ENCODE assay signal across 8 cellular contexts in genomic region chr13:30421093-30422055, GRCh38. TPM values are rescaled to one million over a fixed set of nuclear protein-coding genes. Genes with fewer than 3 reads are reported as not detected.
DNase-seq lines count a peak whose midpoint lies in the region; ATAC-seq and TF ChIP-seq lines count a peak whose summit lies in the region.

No MANE protein-coding gene starts in this region.

- ATAC-seq in HCT116, result peak; percentile 74
- peak; percentile 86 to 89 (median 87) for ATAC-seq in right lobe of liver

- H3K36me3 Mint-ChIP-seq in activated CD4-positive, alpha-beta T cell treated with anti-CD3 and anti-CD28 coated beads, Interleukin-2, amount 10 ng/mL, durations not matched to agents 24 days and 14 days (ENCODE audit: low read depth), result peaks cover 2% of the 10 kb centered on the region

- H3K4me3 Mint-ChIP-seq in activated CD4-positive, alpha-beta T cell treated with anti-CD3 and anti-CD28 coated beads, Interleukin-2, amount 10 ng/mL, durations not matched to agents 24 days and 14 days, result peak overlapping the region; percentile 86

- H3K9ac ChIP-seq in ES-I3 (ENCODE audit: low read depth, low read length) (peak overlapping the region; percentile 76), HCT116 (ENCODE audit: low read length) (peak overlapping the region; percentile 71)

- RAD21 ChIA-PET in HCT116 (lab: Charles Lee; ENCODE audit: low non-redundant PET in 1 of 2, low total read pairs in 2 of 2, uncharacterized antibody in 2 of 2, unreplicated experiment in 2 of 2), result interaction anchor here in 1 of 2 experiments (0.9 kb wide), 1 partner anchor 289 kb away, joined by 3 read pairs; no protein-coding TSS in a partner anchor

- H3K4me1 ChIP-seq in ES-I3 (ENCODE audit: insufficient read depth, low read length) (peaks cover 6% of the 10 kb centered on the region; the same call in 1 of the 2 replicates), HCT116 (ENCODE audit: control insufficient read depth in 1 of 2, insufficient read depth in 2 of 2, low read length in 2 of 2) (peaks cover 14 to 39% of the 10 kb centered on the region in 2 experiments), right lobe of liver (peaks cover 0 to 7% (median 2%) of the 10 kb centered on the region in 4 donors)

- H3K27ac Mint-ChIP-seq in activated CD4-positive, alpha-beta T cell treated with anti-CD3 and anti-CD28 coated beads, Interleukin-2, amount 10 ng/mL, durations not matched to agents 24 days and 14 days, result peak overlapping the region; percentile 81

- no peaks in the 10 kb centered on the region for H4K20me1 ChIP-seq in HCT116 (ENCODE audit: insufficient read depth)

- H3K9me2 ChIP-seq in HCT116 (ENCODE audit: insufficient read depth), result no peaks in the 10 kb centered on the region

- H3K4me2 ChIP-seq in HCT116 (ENCODE audit: low read length), result peak overlapping the region; percentile 98

- DNase-seq in HCT116 (ENCODE audit: low read depth, low spot score), result no peak
- DNase-seq in NCI-H2171 (lab: John Stamatoyannopoulos, UW), result peak; percentile 32
- peak; percentile 87 for DNase-seq in activated CD4-positive, alpha-beta T cell treated with anti-CD3 and anti-CD28 coated beads, Interleukin-2, amount 10 ng/mL, durations not matched to agents 24 days and 14 days
- DNase-seq in effector CD4-positive, alpha-beta T cell, result peak; percentile 24
- DNase-seq in right lobe of liver, result peak; percentile 88 to 91 (median 89)
- peak; percentile 24 for DNase-seq in stimulated activated CD4-positive, alpha-beta T cell treated with anti-CD3 and anti-CD28 coated beads, Interleukin-4, amount 100 ng/mL, for 24 hours
- DNase-seq in NCI-H1092 treated with DMSO at 0.1 percent for 48 hours (lab: John Stamatoyannopoulos, UW), result no peak

- intact Hi-C loops in HCT116 (cut with micrococcal nuclease) (no loop called here), right lobe of liver (cut with DNase I) (no loop called here)
- intact Hi-C loops in activated CD4-positive, alpha-beta T cell treated with anti-CD3 and anti-CD28 coated beads, Interleukin-2, amount 10 ng/mL, durations not matched to agents 24 days and 14 days (cut with micrococcal nuclease), result loop anchor here (1.0 to 5.0 kb wide), 6 partner anchors 9 to 321 kb away; no protein-coding TSS in a partner anchor

- TF ChIP-seq POLR2A in HCT116 (IDR thresholded peaks at IDR 0.05; ENCODE audit: borderline replicate concordance, extremely low read depth, insufficient read depth, insufficient read length) (peak; percentile 56), right lobe of liver (IDR thresholded peaks at IDR 0.05) (peak; percentile 75)

- 3% methylated on average over 36 of the region's 53 CpGs for WGBS in right lobe of liver (ENCODE audit: insufficient coverage, low coverage, low lambda C conversion rate, missing lambda C conversion rate)

- H3K9me3 Mint-ChIP-seq in activated CD4-positive, alpha-beta T cell treated with anti-CD3 and anti-CD28 coated beads, Interleukin-2, amount 10 ng/mL, durations not matched to agents 24 days and 14 days, result no peaks in the 10 kb centered on the region

- H3K27me3 Mint-ChIP-seq in activated CD4-positive, alpha-beta T cell treated with anti-CD3 and anti-CD28 coated beads, Interleukin-2, amount 10 ng/mL, durations not matched to agents 24 days and 14 days, result no peaks in the 10 kb centered on the region

- H3K27me3 ChIP-seq in HCT116 (ENCODE audit: insufficient read depth, low read length) (no peaks in the 10 kb centered on the region), right lobe of liver (no peaks in the 10 kb centered on the region)

- H3K4me1 Mint-ChIP-seq in activated CD4-positive, alpha-beta T cell treated with anti-CD3 and anti-CD28 coated beads, Interleukin-2, amount 10 ng/mL, durations not matched to agents 24 days and 14 days, result peaks cover 26% of the 10 kb centered on the region

- H3K9me3 ChIP-seq in ES-I3 (ENCODE audit: control insufficient read depth, insufficient read depth, low read length) (no peaks in the 10 kb centered on the region), HCT116 (ENCODE audit: control insufficient read depth in 1 of 2, insufficient read depth in 1 of 2, low read depth in 1 of 2, low read length in 2 of 2) (no peaks in the 10 kb centered on the region), right lobe of liver (no peaks in the 10 kb centered on the region)

- peak overlapping the region; percentile 90 for H2AFZ ChIP-seq in HCT116 (ENCODE audit: low read depth, low read length, poor library complexity, severe bottlenecking)

- CTCF ChIA-PET in HCT116 (lab: Charles Lee), result interaction anchor here (0.7 kb wide), 1 partner anchor 165 kb away, joined by 3 read pairs; no protein-coding TSS in a partner anchor

- 0 out of 2 replicates have a peak, but pooled peaks have one; percentile 2 for TF ChIP-seq RAD21 in HCT116 (IDR thresholded peaks at IDR 0.05; ENCODE audit: low read depth)

- BruUV-seq in HCT116 (replicated peaks; lab: Mats Ljungman, UMichigan), result TSS peak; percentile 74

- H3K4me3 ChIP-seq in HCT116 (replicated peaks in 1 of 2; ENCODE audit: low read depth in 1 of 2, low read length in 2 of 2), result peak overlapping the region; percentile 38 to 73
- peak overlapping the region; percentile 41 to 65 (median 49) for H3K4me3 ChIP-seq in right lobe of liver

- H3K27ac ChIP-seq in HCT116 (ENCODE audit: low read depth, low read length), result peak overlapping the region; percentile 93
- peak overlapping the region; percentile 69 to 88 (median 73) for H3K27ac ChIP-seq in right lobe of liver

- H3K79me2 ChIP-seq in HCT116 (ENCODE audit: insufficient read depth, low read length), result no peaks in the 10 kb centered on the region

- POLR2A ChIA-PET in HCT116 (lab: Charles Lee), result interaction anchor here (0.6 to 1.3 kb wide), 7 partner anchors 10 to 126 kb away, joined by 3 read pairs; no protein-coding TSS in a partner anchor

- TF ChIP-seq CTCF in HCT116 (IDR thresholded peaks at IDR 0.05 in 2 of 3, conservative IDR thresholded peaks at IDR 0.05 in 1 of 3; ENCODE audit: borderline replicate concordance in 1 of 3, insufficient read depth in 1 of 3, low read depth in 2 of 3, low read length in 2 of 3) (no peak), right lobe of liver (IDR thresholded peaks at IDR 0.05) (no peak)

- H3K36me3 ChIP-seq in ES-I3 (ENCODE audit: insufficient read depth, low read length), result no peaks in the 10 kb centered on the region
- no peaks in the 10 kb centered on the region for H3K36me3 ChIP-seq in HCT116 (ENCODE audit: control insufficient read depth in 1 of 2, insufficient read depth in 2 of 2, low read length in 2 of 2)
- no peaks in the 10 kb centered on the region for H3K36me3 ChIP-seq in right lobe of liver

TF ChIP-seq in HCT116, 20 proteins besides CTCF, POLR2A, EP300 and RAD21:
- TF ChIP-seq ZFX (IDR thresholded peaks at IDR 0.05) (peak; percentile 53), EGR1 (IDR thresholded peaks at IDR 0.05; ENCODE audit: low read depth) (peak; percentile 51; the same call in 1 of the 2 replicates), ZNF274 (IDR thresholded peaks at IDR 0.05; ENCODE audit: low read depth, low read length) (no peak), SRF (IDR thresholded peaks at IDR 0.05; ENCODE audit: low read depth) (no peak)
TF ChIP-seq in HCT116: peak in this region for 2.

RNA-seq across cellular contexts. Expression of gene UBE2L5, which starts 0.9 kb away (rescaled TPM):
- total RNA-seq in HCT116 (2021; ENCODE audit: unreplicated experiment), result 0.15 TPM
- polyA plus RNA-seq in HCT116 (2012), result not detected in 2 replicates
- not detected in 2 replicates for total RNA-seq in activated CD4-positive, alpha-beta T cell treated with anti-CD3 and anti-CD28 coated beads, Interleukin-2, amount 10 ng/mL, durations not matched to agents 24 days and 14 days
- total RNA-seq in right lobe of liver, result not detected

RNA-seq across cellular contexts. Expression of gene HMGB1, which starts 44.4 kb away (rescaled TPM):
- total RNA-seq in HCT116 (2021; ENCODE audit: unreplicated experiment) (678 TPM), right lobe of liver (100 to 1,000 TPM in 3 of 6 experiments, 10 to 100 TPM in 3; 80.6 to 167 (median 107) TPM)
- polyA plus RNA-seq in HCT116 (2012), result 231 and 369 TPM in 2 replicates
- 624 and 640 TPM in 2 replicates for total RNA-seq in activated CD4-positive, alpha-beta T cell treated with anti-CD3 and anti-CD28 coated beads, Interleukin-2, amount 10 ng/mL, durations not matched to agents 24 days and 14 days

Comparison
In these comparisons a context has a peak if more than half of its experiments do, and no peak if none do; other contexts are left out.
1. DNase-seq: peak in NCI-H2171 (single experiment), activated CD4-positive, alpha-beta T cell treated with anti-CD3 and anti-CD28 coated beads, Interleukin-2, amount 10 ng/mL, durations not matched to agents 24 days and 14 days (single experiment), effector CD4-positive, alpha-beta T cell (single experiment), right lobe of liver (3 of 3) and stimulated activated CD4-positive, alpha-beta T cell treated with anti-CD3 and anti-CD28 coated beads, Interleukin-4, amount 100 ng/mL, for 24 hours (single experiment); none in HCT116 (single experiment) and NCI-H1092 treated with DMSO at 0.1 percent for 48 hours (single experiment).